Comparison of ENCODE assay signal across 13 cellular contexts in genomic region chr5:351084-351910, GRCh38.
"Had no signal": no experiment of that assay in that cellular context is flagged by ENCODE, and none has a peak within 500 bp of the region (broad histone marks: within the 10 kb centered on the region; RNA-seq: fewer than 3 reads in every experiment).

No MANE protein-coding gene starts in this region.

- DNase-seq: activated naive CD4-positive, alpha-beta T cell treated with Interleukin-2 at 50 U/mL for 16 hours; heart left ventricle; immature natural killer cell; mammary epithelial cell; naive B cell; thyroid gland had no signal

- H3K4me1 ChIP-seq: heart left ventricle, thyroid gland had no signal

- H3K9me3 ChIP-seq: heart left ventricle, thyroid gland had no signal

- H3K27ac Mint-ChIP-seq: immature natural killer cell; naive B cell; stimulated activated memory B cell treated with anti-CD40 and anti-IgM and Interleukin-4, amounts not matched to agents 10 μg/mL and 1 μg/mL and 100 μg/mL, for 72 hours had no signal

- H3K27me3 ChIP-seq: thyroid gland had no signal

- H3K4me3 ChIP-seq: heart left ventricle, thyroid gland had no signal

- H3K36me3 Mint-ChIP-seq: naive B cell had no signal

- H3K9me3 Mint-ChIP-seq: immature natural killer cell; stimulated activated memory B cell treated with anti-CD40 and anti-IgM and Interleukin-4, amounts not matched to agents 10 μg/mL and 1 μg/mL and 100 μg/mL, for 72 hours had no signal

- H3K4me3 Mint-ChIP-seq: immature natural killer cell; naive B cell; stimulated activated memory B cell treated with anti-CD40 and anti-IgM and Interleukin-4, amounts not matched to agents 10 μg/mL and 1 μg/mL and 100 μg/mL, for 72 hours had no signal

- FAIRE-seq: astrocyte, bronchial epithelial cell, frontal cortex had no signal

- H3K36me3 ChIP-seq: heart left ventricle, thyroid gland, WERI-Rb-1 had no signal

- H3K27ac ChIP-seq: epithelial cell of prostate, heart left ventricle, thyroid gland, WERI-Rb-1 had no signal

- H3K4me1 Mint-ChIP-seq: immature natural killer cell had no signal

- ATAC-seq: heart left ventricle; left lobe of liver; stimulated activated memory B cell treated with anti-CD40 and anti-IgM and Interleukin-4, amounts not matched to agents 10 μg/mL and 1 μg/mL and 100 μg/mL, for 72 hours had no signal
